Comparison of ENCODE assay signal across 1 cellular context in the genomic region with DNA sequence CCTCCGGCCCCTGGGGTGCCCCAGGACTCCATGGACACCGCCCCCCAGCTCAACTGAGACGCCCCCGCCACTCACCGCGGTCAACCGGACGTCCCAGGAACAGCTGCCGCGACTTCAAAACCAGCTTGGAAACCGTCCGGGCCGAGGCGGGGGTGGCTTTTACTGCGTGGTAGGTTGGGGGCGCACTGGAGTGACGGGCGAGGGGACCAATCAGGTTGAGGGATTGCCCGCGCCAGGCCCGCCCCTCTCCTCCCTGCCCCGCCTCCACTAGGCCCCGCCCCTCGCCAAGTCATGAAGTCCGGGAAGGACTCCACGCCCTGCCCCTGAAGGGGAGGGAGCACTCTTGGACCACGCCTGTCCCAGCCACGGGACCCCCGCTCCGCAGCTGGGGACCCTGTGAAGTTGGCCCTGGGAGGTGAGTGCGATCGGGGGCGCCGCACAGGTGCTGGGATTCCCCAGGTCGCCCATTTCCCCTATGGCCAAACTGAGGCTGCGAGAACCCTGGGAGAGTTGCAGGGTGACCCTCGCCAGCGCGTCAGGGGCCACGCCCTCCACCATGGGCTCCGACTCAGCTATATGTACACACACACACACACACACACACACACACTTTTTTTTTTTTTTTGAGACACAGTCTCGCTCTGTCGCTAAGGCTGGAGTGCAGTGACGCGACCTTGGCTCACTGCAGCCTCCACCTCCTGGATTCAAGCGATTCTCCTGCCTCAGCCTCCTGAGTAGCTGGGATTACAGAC.
TF ChIP-seq lines count a peak whose summit lies in the region.

A gene with protein sequence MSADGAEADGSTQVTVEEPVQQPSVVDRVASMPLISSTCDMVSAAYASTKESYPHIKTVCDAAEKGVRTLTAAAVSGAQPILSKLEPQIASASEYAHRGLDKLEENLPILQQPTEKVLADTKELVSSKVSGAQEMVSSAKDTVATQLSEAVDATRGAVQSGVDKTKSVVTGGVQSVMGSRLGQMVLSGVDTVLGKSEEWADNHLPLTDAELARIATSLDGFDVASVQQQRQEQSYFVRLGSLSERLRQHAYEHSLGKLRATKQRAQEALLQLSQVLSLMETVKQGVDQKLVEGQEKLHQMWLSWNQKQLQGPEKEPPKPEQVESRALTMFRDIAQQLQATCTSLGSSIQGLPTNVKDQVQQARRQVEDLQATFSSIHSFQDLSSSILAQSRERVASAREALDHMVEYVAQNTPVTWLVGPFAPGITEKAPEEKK (minus strand): TSS at position 134 of the 752 bp plus-strand sequence. CDS start 6,273 bp downstream, outside the sequence.

TF ChIP-seq in SK-N-SH, 30 proteins besides CTCF, POLR2A, EP300 and RAD21 (continued from another document):
- TF ChIP-seq, protein P1, sequence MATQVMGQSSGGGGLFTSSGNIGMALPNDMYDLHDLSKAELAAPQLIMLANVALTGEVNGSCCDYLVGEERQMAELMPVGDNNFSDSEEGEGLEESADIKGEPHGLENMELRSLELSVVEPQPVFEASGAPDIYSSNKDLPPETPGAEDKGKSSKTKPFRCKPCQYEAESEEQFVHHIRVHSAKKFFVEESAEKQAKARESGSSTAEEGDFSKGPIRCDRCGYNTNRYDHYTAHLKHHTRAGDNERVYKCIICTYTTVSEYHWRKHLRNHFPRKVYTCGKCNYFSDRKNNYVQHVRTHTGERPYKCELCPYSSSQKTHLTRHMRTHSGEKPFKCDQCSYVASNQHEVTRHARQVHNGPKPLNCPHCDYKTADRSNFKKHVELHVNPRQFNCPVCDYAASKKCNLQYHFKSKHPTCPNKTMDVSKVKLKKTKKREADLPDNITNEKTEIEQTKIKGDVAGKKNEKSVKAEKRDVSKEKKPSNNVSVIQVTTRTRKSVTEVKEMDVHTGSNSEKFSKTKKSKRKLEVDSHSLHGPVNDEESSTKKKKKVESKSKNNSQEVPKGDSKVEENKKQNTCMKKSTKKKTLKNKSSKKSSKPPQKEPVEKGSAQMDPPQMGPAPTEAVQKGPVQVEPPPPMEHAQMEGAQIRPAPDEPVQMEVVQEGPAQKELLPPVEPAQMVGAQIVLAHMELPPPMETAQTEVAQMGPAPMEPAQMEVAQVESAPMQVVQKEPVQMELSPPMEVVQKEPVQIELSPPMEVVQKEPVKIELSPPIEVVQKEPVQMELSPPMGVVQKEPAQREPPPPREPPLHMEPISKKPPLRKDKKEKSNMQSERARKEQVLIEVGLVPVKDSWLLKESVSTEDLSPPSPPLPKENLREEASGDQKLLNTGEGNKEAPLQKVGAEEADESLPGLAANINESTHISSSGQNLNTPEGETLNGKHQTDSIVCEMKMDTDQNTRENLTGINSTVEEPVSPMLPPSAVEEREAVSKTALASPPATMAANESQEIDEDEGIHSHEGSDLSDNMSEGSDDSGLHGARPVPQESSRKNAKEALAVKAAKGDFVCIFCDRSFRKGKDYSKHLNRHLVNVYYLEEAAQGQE (IDR thresholded peaks at IDR 0.05; ENCODE audit: low read depth, low read length), result no peak
- TF ChIP-seq NFIC (IDR thresholded peaks at IDR 0.05; ENCODE audit: borderline replicate concordance), result no peak
- no peak for TF ChIP-seq FOXM1 (IDR thresholded peaks at IDR 0.05; ENCODE audit: low read depth)
- no peak for TF ChIP-seq MEF2A (IDR thresholded peaks at IDR 0.05; ENCODE audit: borderline replicate concordance, low read depth)
- TF ChIP-seq SMC3 (IDR thresholded peaks at IDR 0.05; ENCODE audit: low read depth, low read length), result no peak
- no peak for TF ChIP-seq ELF1 (IDR thresholded peaks at IDR 0.05)
- TF ChIP-seq TCF12 (IDR thresholded peaks at IDR 0.05), result no peak
- TF ChIP-seq RCOR1 (IDR thresholded peaks at IDR 0.05; ENCODE audit: low read length), result 0 out of 2 replicates have a peak, but pooled peaks have one; percentile 41
- TF ChIP-seq RFX5 (IDR thresholded peaks at IDR 0.05; ENCODE audit: low read length), result no peak
- TF ChIP-seq TEAD4 (IDR thresholded peaks at IDR 0.05; ENCODE audit: borderline replicate concordance, insufficient read depth), result no peak
- TF ChIP-seq JUND (IDR thresholded peaks at IDR 0.05), result no peak
- 0 out of 2 replicates have a peak, but pooled peaks have one; percentile 5 for TF ChIP-seq GABPA (IDR thresholded peaks at IDR 0.05; ENCODE audit: low read depth)
- TF ChIP-seq, protein P2, sequence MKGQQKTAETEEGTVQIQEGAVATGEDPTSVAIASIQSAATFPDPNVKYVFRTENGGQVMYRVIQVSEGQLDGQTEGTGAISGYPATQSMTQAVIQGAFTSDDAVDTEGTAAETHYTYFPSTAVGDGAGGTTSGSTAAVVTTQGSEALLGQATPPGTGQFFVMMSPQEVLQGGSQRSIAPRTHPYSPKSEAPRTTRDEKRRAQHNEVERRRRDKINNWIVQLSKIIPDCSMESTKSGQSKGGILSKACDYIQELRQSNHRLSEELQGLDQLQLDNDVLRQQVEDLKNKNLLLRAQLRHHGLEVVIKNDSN (IDR thresholded peaks at IDR 0.05; ENCODE audit: borderline replicate concordance, low read depth), result no peak
- TF ChIP-seq, protein P3, sequence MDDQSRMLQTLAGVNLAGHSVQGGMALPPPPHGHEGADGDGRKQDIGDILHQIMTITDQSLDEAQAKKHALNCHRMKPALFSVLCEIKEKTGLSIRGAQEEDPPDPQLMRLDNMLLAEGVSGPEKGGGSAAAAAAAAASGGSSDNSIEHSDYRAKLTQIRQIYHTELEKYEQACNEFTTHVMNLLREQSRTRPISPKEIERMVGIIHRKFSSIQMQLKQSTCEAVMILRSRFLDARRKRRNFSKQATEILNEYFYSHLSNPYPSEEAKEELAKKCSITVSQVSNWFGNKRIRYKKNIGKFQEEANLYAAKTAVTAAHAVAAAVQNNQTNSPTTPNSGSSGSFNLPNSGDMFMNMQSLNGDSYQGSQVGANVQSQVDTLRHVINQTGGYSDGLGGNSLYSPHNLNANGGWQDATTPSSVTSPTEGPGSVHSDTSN (IDR thresholded peaks at IDR 0.05), result peak; percentile 99
- peak; percentile 83; the same call in 1 of the 2 replicates for TF ChIP-seq SIN3A (IDR thresholded peaks at IDR 0.05; ENCODE audit: borderline replicate concordance, low read depth, low read length)
- no peak for TF ChIP-seq EZH2phosphoT487 (IDR thresholded peaks at IDR 0.05; ENCODE audit: borderline replicate concordance, low read depth)
- TF ChIP-seq, protein P4, sequence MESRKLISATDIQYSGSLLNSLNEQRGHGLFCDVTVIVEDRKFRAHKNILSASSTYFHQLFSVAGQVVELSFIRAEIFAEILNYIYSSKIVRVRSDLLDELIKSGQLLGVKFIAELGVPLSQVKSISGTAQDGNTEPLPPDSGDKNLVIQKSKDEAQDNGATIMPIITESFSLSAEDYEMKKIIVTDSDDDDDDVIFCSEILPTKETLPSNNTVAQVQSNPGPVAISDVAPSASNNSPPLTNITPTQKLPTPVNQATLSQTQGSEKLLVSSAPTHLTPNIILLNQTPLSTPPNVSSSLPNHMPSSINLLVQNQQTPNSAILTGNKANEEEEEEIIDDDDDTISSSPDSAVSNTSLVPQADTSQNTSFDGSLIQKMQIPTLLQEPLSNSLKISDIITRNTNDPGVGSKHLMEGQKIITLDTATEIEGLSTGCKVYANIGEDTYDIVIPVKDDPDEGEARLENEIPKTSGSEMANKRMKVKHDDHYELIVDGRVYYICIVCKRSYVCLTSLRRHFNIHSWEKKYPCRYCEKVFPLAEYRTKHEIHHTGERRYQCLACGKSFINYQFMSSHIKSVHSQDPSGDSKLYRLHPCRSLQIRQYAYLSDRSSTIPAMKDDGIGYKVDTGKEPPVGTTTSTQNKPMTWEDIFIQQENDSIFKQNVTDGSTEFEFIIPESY (IDR thresholded peaks at IDR 0.05; ENCODE audit: borderline replicate concordance, low read depth), result no peak
- TF ChIP-seq MXI1 (IDR thresholded peaks at IDR 0.05; ENCODE audit: low read depth, low read length), result peak; percentile 48; the same call in 1 of the 2 replicates
- TF ChIP-seq POLR2AphosphoS5 (IDR thresholded peaks at IDR 0.05; ENCODE audit: low read depth, low read length), result peak; percentile 84
- TF ChIP-seq CHD2 (IDR thresholded peaks at IDR 0.05; ENCODE audit: low read length, partially characterized antibody), result no peak
- TF ChIP-seq RXRA (IDR thresholded peaks at IDR 0.05; ENCODE audit: borderline replicate concordance, low read depth), result no peak
- TF ChIP-seq, protein P5, sequence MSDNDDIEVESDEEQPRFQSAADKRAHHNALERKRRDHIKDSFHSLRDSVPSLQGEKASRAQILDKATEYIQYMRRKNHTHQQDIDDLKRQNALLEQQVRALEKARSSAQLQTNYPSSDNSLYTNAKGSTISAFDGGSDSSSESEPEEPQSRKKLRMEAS (IDR thresholded peaks at IDR 0.05; ENCODE audit: low read depth), result no peak; the same call in 1 of the 2 replicates
TF ChIP-seq in SK-N-SH: peak in this region for 7.
